Comparison of ENCODE assay signal across 32 cellular contexts in genomic region chr12:54129028-54129903, GRCh38. TPM values are rescaled to one million over a fixed set of nuclear protein-coding genes. Genes with fewer than 3 reads are reported as not detected.
DNase-seq lines count a peak whose midpoint lies in the region; ATAC-seq, FAIRE-seq and TF ChIP-seq lines count a peak whose summit lies in the region.
"Had no signal": no experiment of that assay in that cellular context is flagged by ENCODE, and none has a peak within 500 bp of the region (broad histone marks: within the 10 kb centered on the region; RNA-seq: fewer than 3 reads in every experiment).

No MANE protein-coding gene starts in this region.

- H3K9me3 ChIP-seq in endothelial cell of umbilical vein (replicated peaks; ENCODE audit: control insufficient read depth, insufficient read depth, low read length) = no peaks in the 10 kb centered on the region
- H3K9me3 ChIP-seq: gastrocnemius medialis, left ventricle myocardium inferior, MG63, uterus had no signal

- H3K4me3 Mint-ChIP-seq in activated naive CD8-positive, alpha-beta T cell treated with anti-CD3 and anti-CD28 coated beads, Interleukin-2, amount 50 U/mL, for 24 hours = no peak overlapping the region
- H3K4me3 Mint-ChIP-seq in activated naive CD8-positive, alpha-beta T cell treated with anti-CD3 and anti-CD28 coated beads for 36 hours = no peak overlapping the region
- H3K4me3 Mint-ChIP-seq in nephron (peak overlapping the region; percentile 83 to 96 (median 94)), type B pancreatic cell (peak overlapping the region; percentile 94), immature natural killer cell (no peak overlapping the region)
- H3K4me3 Mint-ChIP-seq: CD8-positive, alpha-beta T cell had no signal

- no peaks in the 10 kb centered on the region for H3K36me3 Mint-ChIP-seq in activated naive CD8-positive, alpha-beta T cell treated with anti-CD3 and anti-CD28 coated beads, Interleukin-2, amount 50 U/mL, for 24 hours (ENCODE audit: low read depth)
- H3K36me3 Mint-ChIP-seq in activated naive CD8-positive, alpha-beta T cell treated with anti-CD3 and anti-CD28 coated beads for 36 hours = no peaks in the 10 kb centered on the region
- H3K36me3 Mint-ChIP-seq in nephron (ENCODE audit: low read depth) (peaks cover 24% of the 10 kb centered on the region), type B pancreatic cell (peaks cover 35% of the 10 kb centered on the region), immature natural killer cell (peaks cover 0 to 10% (median 3%) of the 10 kb centered on the region in 3 donors)
- H3K36me3 Mint-ChIP-seq: CD8-positive, alpha-beta T cell had no signal

- TF ChIP-seq POLR2A in endothelial cell of umbilical vein (IDR thresholded peaks at IDR 0.05; ENCODE audit: low read depth, low read length) = no peak

- H3K4me1 ChIP-seq in endothelial cell of umbilical vein (ENCODE audit: control insufficient read depth, extremely low read depth, insufficient read depth, low read length) = no peaks in the 10 kb centered on the region
- H3K4me1 ChIP-seq: uterus had no signal

- no peak for FAIRE-seq in endothelial cell of umbilical vein (lab: Jason Lieb, UNC)
- FAIRE-seq: bronchial epithelial cell, colon, GM12891, islet of Langerhans had no signal

- no peak overlapping the region for H2AFZ ChIP-seq in endothelial cell of umbilical vein (ENCODE audit: low read depth, low read length)
- H2AFZ ChIP-seq: GM23248 had no signal

- H3K9ac ChIP-seq in endothelial cell of umbilical vein (replicated peaks; ENCODE audit: extremely low read depth, insufficient read depth, low read length) = no peak overlapping the region
- H3K9ac ChIP-seq: GM23248 had no signal

- POLR2A ChIA-PET in endothelial cell of umbilical vein (lab: Charles Lee) = no interaction called here

- CTCF ChIA-PET in endothelial cell of umbilical vein (lab: Charles Lee) = interaction anchor here (0.5 kb wide), 1 partner anchor 154 kb away, joined by 3 read pairs; no protein-coding TSS in a partner anchor

- no peaks in the 10 kb centered on the region for H3K9me1 ChIP-seq in endothelial cell of umbilical vein (replicated peaks; ENCODE audit: control insufficient read depth, extremely low read depth, insufficient read depth, low read length)

- no peak overlapping the region for H3K27ac ChIP-seq in endothelial cell of umbilical vein (ENCODE audit: insufficient read depth, low read depth, low read length)
- H3K27ac ChIP-seq: gastrocnemius medialis, GM23248, left ventricle myocardium inferior, uterus, VCaP had no signal

- no peaks in the 10 kb centered on the region for H3K9me3 Mint-ChIP-seq in activated naive CD8-positive, alpha-beta T cell treated with anti-CD3 and anti-CD28 coated beads, Interleukin-2, amount 50 U/mL, for 24 hours
- H3K9me3 Mint-ChIP-seq in activated naive CD8-positive, alpha-beta T cell treated with anti-CD3 and anti-CD28 coated beads for 36 hours = no peaks in the 10 kb centered on the region
- H3K9me3 Mint-ChIP-seq in nephron (no peaks in the 10 kb centered on the region), type B pancreatic cell (no peaks in the 10 kb centered on the region), immature natural killer cell (no peaks in the 10 kb centered on the region)
- H3K9me3 Mint-ChIP-seq: CD8-positive, alpha-beta T cell had no signal

- no peaks in the 10 kb centered on the region for H3K36me3 ChIP-seq in endothelial cell of umbilical vein (ENCODE audit: control insufficient read depth in 2 of 2, extremely low read depth in 1 of 2, insufficient read depth in 2 of 2, low read length in 2 of 2)
- H3K36me3 ChIP-seq: gastrocnemius medialis, left ventricle myocardium inferior, uterus had no signal

- no peak overlapping the region for H3K27ac Mint-ChIP-seq in activated naive CD8-positive, alpha-beta T cell treated with anti-CD3 and anti-CD28 coated beads, Interleukin-2, amount 50 U/mL, for 24 hours
- no peak overlapping the region for H3K27ac Mint-ChIP-seq in activated naive CD8-positive, alpha-beta T cell treated with anti-CD3 and anti-CD28 coated beads for 36 hours
- H3K27ac Mint-ChIP-seq in nephron (peak overlapping the region; percentile 49 to 80 (median 68)), type B pancreatic cell (peak overlapping the region; percentile 73), immature natural killer cell (no peak overlapping the region)
- H3K27ac Mint-ChIP-seq: CD8-positive, alpha-beta T cell; naive thymus-derived CD4-positive, alpha-beta T cell had no signal

- H3K4me2 ChIP-seq in endothelial cell of umbilical vein (ENCODE audit: insufficient read depth, low read length) = no peak overlapping the region

- intact Hi-C loops in endothelial cell of umbilical vein (cut with micrococcal nuclease) = no loop called here

- no peaks in the 10 kb centered on the region for H3K79me2 ChIP-seq in endothelial cell of umbilical vein (ENCODE audit: control insufficient read depth, insufficient read depth, low read length)

- dilution Hi-C loops in endothelial cell of umbilical vein (cut with MboI; ENCODE audit: extremely low pct_ligation_motif_present, low sequenced_read_pairs) = no loop called here

- peaks cover 40% of the 10 kb centered on the region for H3K27me3 Mint-ChIP-seq in activated naive CD8-positive, alpha-beta T cell treated with anti-CD3 and anti-CD28 coated beads, Interleukin-2, amount 50 U/mL, for 24 hours
- peaks cover 55% of the 10 kb centered on the region for H3K27me3 Mint-ChIP-seq in activated naive CD8-positive, alpha-beta T cell treated with anti-CD3 and anti-CD28 coated beads for 36 hours
- H3K27me3 Mint-ChIP-seq in nephron (ENCODE audit: low read depth) (peaks cover 45% of the 10 kb centered on the region), type B pancreatic cell (peaks cover 5% of the 10 kb centered on the region), immature natural killer cell (ENCODE audit: low read depth in 3 of 3) (peaks cover 12 to 38% (median 21%) of the 10 kb centered on the region in 3 donors)

- TF ChIP-seq CTCF in endothelial cell of umbilical vein (IDR thresholded peaks at IDR 0.05; ENCODE audit: extremely low read depth in 1 of 2, insufficient read depth in 1 of 2, low read depth in 1 of 2, low read length in 2 of 2) = no peak
- TF ChIP-seq CTCF in nephron (IDR thresholded peaks at IDR 0.05; ENCODE audit: unreplicated experiment in 3 of 3) = no peak
- no peak for TF ChIP-seq CTCF in type B pancreatic cell (conservative IDR thresholded peaks at IDR 0.05)

- no peaks in the 10 kb centered on the region for H4K20me1 ChIP-seq in endothelial cell of umbilical vein (replicated peaks; ENCODE audit: control insufficient read depth, extremely low read depth, insufficient read depth, low read length)

- peaks cover 44 to 61% of the 10 kb centered on the region in 2 experiments for H3K27me3 ChIP-seq in endothelial cell of umbilical vein (ENCODE audit: control insufficient read depth in 2 of 2, insufficient read depth in 2 of 2, low read length in 2 of 2)
- H3K27me3 ChIP-seq: MG63 had no signal

- ATAC-seq in activated naive CD8-positive, alpha-beta T cell treated with anti-CD3 and anti-CD28 coated beads, Interleukin-2, amount 50 U/mL, for 24 hours = peak; percentile 14
- ATAC-seq in HG03457 (IDR thresholded peaks at IDR 0.05; ENCODE audit: unreplicated experiment) = no peak
- no peak for ATAC-seq in HG02763 (IDR thresholded peaks at IDR 0.05; ENCODE audit: unreplicated experiment)
- ATAC-seq: CD8-positive, alpha-beta T cell; gastrocnemius medialis; naive thymus-derived CD4-positive, alpha-beta T cell had no signal

- DNase-seq in activated naive CD8-positive, alpha-beta T cell treated with anti-CD3 and anti-CD28 coated beads, Interleukin-2, amount 50 U/mL, for 24 hours = no peak
- DNase-seq in activated naive CD8-positive, alpha-beta T cell treated with anti-CD3 and anti-CD28 coated beads for 36 hours = no peak
- DNase-seq in endothelial cell of umbilical vein (ENCODE audit: low read depth, low spot score) (no peak), type B pancreatic cell (ENCODE audit: extremely low spot score, unreplicated experiment) (no peak), immature natural killer cell (no peak)
- DNase-seq: 8988T; activated CD4-positive, alpha-beta T cell treated with anti-CD3 and anti-CD28 coated beads, Interleukin-2, amount 50 U/mL, for 1 hour; activated T-cell treated with anti-CD3 and anti-CD28 coated beads, Interleukin-2, amount 50 U/mL, for 48 hours; amniotic stem cell; CD8-positive, alpha-beta T cell; effector CD8-positive, alpha-beta T cell; gastrocnemius medialis; GM23248; left ventricle myocardium inferior; MG63; midbrain; naive thymus-derived CD4-positive, alpha-beta T cell; NCI-H1105 treated with DMSO at 0.1 percent for 48 hours; NCI-H2029; NCI-H526; retina; SHP77; stimulated activated CD4-positive, alpha-beta T cell treated with anti-CD3 and anti-CD28 coated beads, Interleukin-2, amount 100 ng/mL, for 48 hours; uterus had no signal

- no TSS peak for BruUV-seq in endothelial cell of umbilical vein (replicated peaks; lab: Mats Ljungman, UMichigan)

- no peak overlapping the region for H3K4me3 ChIP-seq in endothelial cell of umbilical vein (replicated peaks in 1 of 3; ENCODE audit: insufficient read depth in 1 of 3, low read depth in 1 of 3, low read length in 3 of 3)
- H3K4me3 ChIP-seq: gastrocnemius medialis, GM23248, left ventricle myocardium inferior, MG63, uterus had no signal

- peaks cover 10% of the 10 kb centered on the region for H3K4me1 Mint-ChIP-seq in activated naive CD8-positive, alpha-beta T cell treated with anti-CD3 and anti-CD28 coated beads, Interleukin-2, amount 50 U/mL, for 24 hours
- peaks cover 9% of the 10 kb centered on the region for H3K4me1 Mint-ChIP-seq in activated naive CD8-positive, alpha-beta T cell treated with anti-CD3 and anti-CD28 coated beads for 36 hours
- peaks cover 63% of the 10 kb centered on the region for H3K4me1 Mint-ChIP-seq in nephron
- peaks cover 56% of the 10 kb centered on the region for H3K4me1 Mint-ChIP-seq in type B pancreatic cell (ENCODE audit: unreplicated experiment)
- H3K4me1 Mint-ChIP-seq in immature natural killer cell = peaks cover 14% of the 10 kb centered on the region in 2 donors

TF ChIP-seq in endothelial cell of umbilical vein, 7 proteins besides CTCF, POLR2A, EP300 and RAD21 (continues in another document):
- TF ChIP-seq JUN (IDR thresholded peaks at IDR 0.05; ENCODE audit: borderline replicate concordance, insufficient read depth, insufficient read length, low read depth) = no peak

RNA-seq across cellular contexts. Expression of gene SMUG1, which starts 59.5 kb away (rescaled TPM):
- total RNA-seq in activated naive CD8-positive, alpha-beta T cell treated with anti-CD3 and anti-CD28 coated beads for 36 hours = 10 to 100 TPM; 18.0 to 18.3 TPM
- total RNA-seq in endothelial cell of umbilical vein (17.5 and 17.8 TPM in 2 replicates), type B pancreatic cell (ENCODE audit: low replicate concordance) (48.3 and 52.5 TPM in 2 replicates)
- polyA plus RNA-seq in endothelial cell of umbilical vein (36.4 and 41.6 TPM in 2 replicates), immature natural killer cell (10 to 100 TPM; 30.7 to 41.6 (median 34.4) TPM)
- 27.2 and 34.6 TPM in 2 replicates for polyA plus RNA-seq in endothelial cell of umbilical vein (2011; cell fraction: cytosol; rRNA removed)
- 13.7 and 21.1 TPM in 2 replicates for polyA plus RNA-seq in endothelial cell of umbilical vein (2011; cell fraction: nucleus; rRNA removed)
- polyA plus RNA-seq in endothelial cell of umbilical vein (2012) = 25.5 and 27.6 TPM in 2 replicates
- polyA minus RNA-seq in endothelial cell of umbilical vein = 17.1 and 17.2 TPM in 2 replicates
- polyA minus RNA-seq in endothelial cell of umbilical vein (2011; cell fraction: cytosol; rRNA and poly(A)+ RNA removed) = 21.1 TPM
- polyA minus RNA-seq in endothelial cell of umbilical vein (2011; cell fraction: nucleus; rRNA and poly(A)+ RNA removed) = 8.3 and 11.8 TPM in 2 replicates

Comparison
In these comparisons a context has a peak if more than half of its experiments do, and no peak if none do; other contexts are left out.
1. H3K27ac Mint-ChIP-seq: peak in nephron (3 of 3) and type B pancreatic cell (single experiment); none in activated naive CD8-positive, alpha-beta T cell treated with anti-CD3 and anti-CD28 coated beads, Interleukin-2, amount 50 U/mL, for 24 hours (single experiment), activated naive CD8-positive, alpha-beta T cell treated with anti-CD3 and anti-CD28 coated beads for 36 hours (single experiment) and immature natural killer cell (0 of 6).
2. H3K4me3 Mint-ChIP-seq: peak in nephron (3 of 3) and type B pancreatic cell (single experiment); none in activated naive CD8-positive, alpha-beta T cell treated with anti-CD3 and anti-CD28 coated beads, Interleukin-2, amount 50 U/mL, for 24 hours (single experiment), activated naive CD8-positive, alpha-beta T cell treated with anti-CD3 and anti-CD28 coated beads for 36 hours (single experiment) and immature natural killer cell (0 of 5).